ENCODE assay signal across 16 cellular contexts in the genomic region with DNA sequence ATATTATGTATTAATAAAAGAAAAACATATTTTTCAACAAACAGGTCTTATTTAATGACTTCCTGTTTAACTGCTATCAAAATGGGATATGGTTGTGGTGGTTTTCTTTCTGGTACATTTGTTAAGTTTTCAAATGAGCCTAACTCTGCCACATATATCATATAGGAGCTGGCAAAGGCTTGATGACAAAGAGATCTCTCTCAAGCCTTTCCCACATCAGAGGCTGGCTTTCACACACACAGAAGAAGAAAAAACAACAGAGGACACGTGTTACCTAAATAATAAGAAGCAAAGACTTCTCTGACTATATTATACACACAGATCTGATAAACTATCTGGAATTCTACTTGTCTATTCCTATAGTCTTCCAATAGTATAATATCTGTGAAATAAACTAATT.
"Had no signal": no experiment of that assay in that cellular context is flagged by ENCODE, and none has a peak within 500 bp of the region (broad histone marks: within the 10 kb centered on the region; RNA-seq: fewer than 3 reads in every experiment).

No MANE protein-coding gene starts in this region.

- H3K4me3 ChIP-seq: cardiac muscle cell, colonic mucosa, mucosa of descending colon, testis had no signal

- H3K4me1 Mint-ChIP-seq: nephron progenitor cell had no signal

- H3K4me1 ChIP-seq: colonic mucosa, foreskin keratinocyte, testis had no signal

- H3K27ac ChIP-seq: cardiac muscle cell, colonic mucosa, foreskin keratinocyte, testis had no signal

- DNase-seq: activated CD4-positive, alpha-beta T cell treated with anti-CD3 and anti-CD28 coated beads for 1 hour; activated CD8-positive, alpha-beta memory T cell treated with anti-CD3 and anti-CD28 coated beads, Interleukin-2, amount 10 ng/mL, durations not matched to agents 7 days and 5 days; colonic mucosa; foreskin keratinocyte; head of caudate nucleus; mammary epithelial cell; mucosa of descending colon; nephron progenitor cell; SIG-M5; stimulated activated CD4-positive, alpha-beta T cell treated with anti-CD3 and anti-CD28 coated beads, Interleukin-2, amount 100 ng/mL, for 24 hours; stimulated activated naive CD8-positive, alpha-beta T cell treated with anti-CD3 and anti-CD28 coated beads, Interleukin-15, amount 100 ng/mL, for 72 hours; T-helper 9 cell; testis had no signal

- H3K27ac Mint-ChIP-seq: activated CD8-positive, alpha-beta memory T cell treated with anti-CD3 and anti-CD28 coated beads, Interleukin-2, amount 10 ng/mL, durations not matched to agents 7 days and 5 days; nephron progenitor cell had no signal

- H3K27me3 ChIP-seq: cardiac muscle cell, colonic mucosa, foreskin keratinocyte, testis had no signal

- ATAC-seq: activated CD8-positive, alpha-beta memory T cell treated with anti-CD3 and anti-CD28 coated beads, Interleukin-2, amount 10 ng/mL, durations not matched to agents 7 days and 5 days; foreskin keratinocyte; left lobe of liver; mucosa of descending colon; sciatic nerve; stimulated activated naive CD8-positive, alpha-beta T cell treated with anti-CD3 and anti-CD28 coated beads, Interleukin-15, amount 100 ng/mL, for 72 hours had no signal

- H3K9me3 ChIP-seq: colonic mucosa, mucosa of descending colon, testis had no signal

- H3K27me3 Mint-ChIP-seq: activated CD8-positive, alpha-beta memory T cell treated with anti-CD3 and anti-CD28 coated beads, Interleukin-2, amount 10 ng/mL, durations not matched to agents 7 days and 5 days; stimulated activated naive CD8-positive, alpha-beta T cell treated with anti-CD3 and anti-CD28 coated beads, Interleukin-15, amount 100 ng/mL, for 72 hours had no signal

- H3K4me3 Mint-ChIP-seq: activated CD8-positive, alpha-beta memory T cell treated with anti-CD3 and anti-CD28 coated beads, Interleukin-2, amount 10 ng/mL, durations not matched to agents 7 days and 5 days; nephron progenitor cell had no signal
